ENCODE assay signal across 25 cellular contexts in genomic region chr10:35995515-35995914, GRCh38.
DNase-seq lines count a peak whose midpoint lies in the region; ATAC-seq, FAIRE-seq and TF ChIP-seq lines count a peak whose summit lies in the region.
"Had no signal": no experiment of that assay in that cellular context is flagged by ENCODE, and none has a peak within 500 bp of the region (broad histone marks: within the 10 kb centered on the region; RNA-seq: fewer than 3 reads in every experiment).

No MANE protein-coding gene starts in this region.

- no peak overlapping the region for H3K4me3 ChIP-seq in neural progenitor cell
- H3K4me3 ChIP-seq: BLaER1 had no signal

- H3K79me2 ChIP-seq in neural progenitor cell (ENCODE audit: low read depth) = no peaks in the 10 kb centered on the region

- H3K4me3 Mint-ChIP-seq in WTC11 = no peak overlapping the region
- H3K4me3 Mint-ChIP-seq in endothelial cell (ENCODE audit: unreplicated experiment) = no peak overlapping the region
- no peak overlapping the region for H3K4me3 Mint-ChIP-seq in neural progenitor cell
- H3K4me3 Mint-ChIP-seq: CD14-positive monocyte; CD4-positive, alpha-beta memory T cell; CD4-positive, CD25-positive, alpha-beta regulatory T cell; CD8-positive, alpha-beta memory T cell had no signal

- H3K27ac Mint-ChIP-seq in WTC11 = no peak overlapping the region
- H3K27ac Mint-ChIP-seq in endothelial cell (ENCODE audit: unreplicated experiment) = peak overlapping the region; percentile 84
- no peak overlapping the region for H3K27ac Mint-ChIP-seq in neural progenitor cell
- H3K27ac Mint-ChIP-seq: CD14-positive monocyte; CD4-positive, alpha-beta memory T cell; CD4-positive, CD25-positive, alpha-beta regulatory T cell; CD8-positive, alpha-beta memory T cell had no signal

- DNase-seq in WTC11 (ENCODE audit: low spot score) = no peak
- no peak for DNase-seq in endothelial cell (ENCODE audit: low spot score)
- peak; percentile 20 for DNase-seq in neural progenitor cell (ENCODE audit: low spot score)
- DNase-seq in H54 (ENCODE audit: insufficient read length, low spot score) = no peak
- DNase-seq: 8988T; ACHN; BE2C; C1 segment of cervical spinal cord; CD4-positive, alpha-beta memory T cell; CD4-positive, CD25-positive, alpha-beta regulatory T cell; CD8-positive, alpha-beta memory T cell; COR-L47; DMS 273 treated with DMSO at 0.1 percent for 48 hours; DMS153; DMS53; DMS79 treated with DMSO at 0.1 percent for 48 hours; GF-D8 had no signal

- H3K4me1 Mint-ChIP-seq in WTC11 (peaks cover 20% of the 10 kb centered on the region), endothelial cell (ENCODE audit: unreplicated experiment) (peaks cover 31% of the 10 kb centered on the region), neural progenitor cell (peaks cover 12% of the 10 kb centered on the region)
- H3K4me1 Mint-ChIP-seq: CD14-positive monocyte; CD4-positive, alpha-beta memory T cell; CD8-positive, alpha-beta memory T cell had no signal

- no peaks in the 10 kb centered on the region for H3K27me3 ChIP-seq in neural progenitor cell
- H3K27me3 ChIP-seq: BE2C, BLaER1 had no signal

- peak; percentile 56 for ATAC-seq in WTC11
- ATAC-seq in HG03095 (IDR thresholded peaks at IDR 0.05; ENCODE audit: unreplicated experiment) = no peak
- ATAC-seq in HG02973 (IDR thresholded peaks at IDR 0.05; ENCODE audit: unreplicated experiment) = no peak

- H3K36me3 Mint-ChIP-seq in WTC11 (no peaks in the 10 kb centered on the region), endothelial cell (ENCODE audit: low read depth, unreplicated experiment) (peaks cover 2% of the 10 kb centered on the region), neural progenitor cell (peaks cover 3% of the 10 kb centered on the region)
- H3K36me3 Mint-ChIP-seq: CD14-positive monocyte; CD4-positive, alpha-beta memory T cell; CD4-positive, CD25-positive, alpha-beta regulatory T cell; CD8-positive, alpha-beta memory T cell had no signal

- H3K36me3 ChIP-seq in neural progenitor cell = no peaks in the 10 kb centered on the region
- H3K36me3 ChIP-seq: BE2C, BLaER1 had no signal

- TF ChIP-seq CTCF in WTC11 (IDR thresholded peaks at IDR 0.05) = no peak
- TF ChIP-seq CTCF in endothelial cell (IDR thresholded peaks at IDR 0.05; ENCODE audit: unreplicated experiment) = no peak
- TF ChIP-seq CTCF in neural progenitor cell (IDR thresholded peaks at IDR 0.05) = no peak

- H3F3A ChIP-seq in neural progenitor cell (ENCODE audit: low read depth) = no peaks in the 10 kb centered on the region

- peak overlapping the region; percentile 50 for H2AFZ ChIP-seq in neural progenitor cell (replicated peaks)

- H3K27ac ChIP-seq in neural progenitor cell = no peak overlapping the region
- H3K27ac ChIP-seq: BLaER1 had no signal

- H3K4me2 ChIP-seq in neural progenitor cell = no peak overlapping the region
- H3K4me2 ChIP-seq: BLaER1 had no signal

- no peaks in the 10 kb centered on the region for H3K9me3 ChIP-seq in neural progenitor cell (ENCODE audit: low read depth)
- H3K9me3 ChIP-seq: BE2C, BLaER1 had no signal

- POLR2A ChIA-PET in WTC11 (lab: Charles Lee) = no interaction called here

- H3K9ac ChIP-seq in neural progenitor cell = no peak overlapping the region
- H3K9ac ChIP-seq: BLaER1 had no signal

- CTCF ChIA-PET in WTC11 (lab: Charles Lee) = no interaction called here

- no peak for FAIRE-seq in H54 (lab: Jason Lieb, UNC)
- FAIRE-seq: A204.1, G401.6, GM12891, GM19239 had no signal

- peaks cover 5% of the 10 kb centered on the region for H3K4me1 ChIP-seq in neural progenitor cell
- H3K4me1 ChIP-seq: BE2C, BLaER1 had no signal

- H3K27me3 Mint-ChIP-seq in WTC11 (ENCODE audit: low read depth) = peaks cover 10% of the 10 kb centered on the region
- no peaks in the 10 kb centered on the region for H3K27me3 Mint-ChIP-seq in endothelial cell (ENCODE audit: unreplicated experiment)
- peaks cover 11% of the 10 kb centered on the region for H3K27me3 Mint-ChIP-seq in neural progenitor cell (ENCODE audit: insufficient read depth, low read depth)
- H3K27me3 Mint-ChIP-seq: CD4-positive, alpha-beta memory T cell; CD4-positive, CD25-positive, alpha-beta regulatory T cell; CD8-positive, alpha-beta memory T cell had no signal

- TF ChIP-seq POLR2A in H54 (IDR thresholded peaks at IDR 0.05; ENCODE audit: low read depth, low read length) = no peak

- no peaks in the 10 kb centered on the region for H4K20me1 ChIP-seq in neural progenitor cell (ENCODE audit: low read depth)
- H4K20me1 ChIP-seq: BLaER1 had no signal

- peaks cover 2% of the 10 kb centered on the region for H3K9me3 Mint-ChIP-seq in WTC11
- peaks cover 1% of the 10 kb centered on the region for H3K9me3 Mint-ChIP-seq in endothelial cell (ENCODE audit: unreplicated experiment)
- H3K9me3 Mint-ChIP-seq in neural progenitor cell = peaks cover 2% of the 10 kb centered on the region

TF ChIP-seq in WTC11, 78 proteins besides CTCF, POLR2A, EP300 and RAD21:
- TF ChIP-seq ZNF263 (CRISPR knock-in tag; IDR thresholded peaks at IDR 0.05; ENCODE audit: low read depth) = no peak
